Comparison of ENCODE assay signal across 14 cellular contexts in the genomic region with DNA sequence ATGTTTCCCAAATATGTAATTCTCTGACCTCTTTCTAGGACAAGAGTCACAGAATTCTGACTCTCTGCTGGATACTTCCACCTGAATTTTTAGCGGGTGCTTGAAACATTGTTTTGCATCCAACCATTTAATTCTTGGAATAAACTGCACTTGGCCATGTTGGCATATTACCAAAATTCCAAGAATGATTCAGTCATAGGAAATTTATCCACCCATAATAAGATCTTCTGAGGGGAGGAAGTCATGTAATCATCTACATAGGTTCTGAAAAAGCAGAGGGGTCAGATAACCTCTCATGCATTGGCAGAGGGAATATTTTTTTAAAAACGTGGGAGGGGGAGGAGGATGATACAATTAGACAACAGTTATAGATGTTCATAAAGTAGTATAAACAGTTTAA.
DNase-seq lines count a peak whose midpoint lies in the region; ATAC-seq and TF ChIP-seq lines count a peak whose summit lies in the region.
"Had no signal": no experiment of that assay in that cellular context is flagged by ENCODE, and none has a peak within 500 bp of the region (broad histone marks: within the 10 kb centered on the region; RNA-seq: fewer than 3 reads in every experiment).

No MANE protein-coding gene starts in this region.

- no peaks in the 10 kb centered on the region for H3K27me3 Mint-ChIP-seq in chondrocyte (ENCODE audit: low read depth)
- H3K27me3 Mint-ChIP-seq: activated naive CD8-positive, alpha-beta T cell treated with anti-CD3 and anti-CD28 coated beads, Interleukin-2, amount 50 U/mL, for 24 hours; CD4-positive, CD25-positive, alpha-beta regulatory T cell had no signal

- TF ChIP-seq CTCF in chondrocyte (IDR thresholded peaks at IDR 0.05): no peak

- H3K9me3 Mint-ChIP-seq in chondrocyte (ENCODE audit: low read depth): peaks cover under 1% of the 10 kb centered on the region
- H3K9me3 Mint-ChIP-seq: activated naive CD8-positive, alpha-beta T cell treated with anti-CD3 and anti-CD28 coated beads, Interleukin-2, amount 50 U/mL, for 24 hours had no signal

- no peak overlapping the region for H3K4me3 Mint-ChIP-seq in chondrocyte (ENCODE audit: unreplicated experiment)
- H3K4me3 Mint-ChIP-seq: activated naive CD8-positive, alpha-beta T cell treated with anti-CD3 and anti-CD28 coated beads, Interleukin-2, amount 50 U/mL, for 24 hours; CD4-positive, CD25-positive, alpha-beta regulatory T cell had no signal

- peaks cover 41% of the 10 kb centered on the region for H3K4me1 Mint-ChIP-seq in chondrocyte (ENCODE audit: low read depth)

- peaks cover 3% of the 10 kb centered on the region for H3K36me3 Mint-ChIP-seq in chondrocyte (ENCODE audit: low read depth)

- intact Hi-C loops in left colon (cut with DNase I, micrococcal nuclease): no loop called here

- peak overlapping the region; percentile 79 for H3K27ac Mint-ChIP-seq in chondrocyte (ENCODE audit: unreplicated experiment)
- H3K27ac Mint-ChIP-seq: activated naive CD8-positive, alpha-beta T cell treated with anti-CD3 and anti-CD28 coated beads, Interleukin-2, amount 50 U/mL, for 24 hours; CD4-positive, CD25-positive, alpha-beta regulatory T cell had no signal

- DNase-seq in AG08396 (ENCODE audit: low spot score) (peak; percentile 8), LHCN-M2 (ENCODE audit: low read depth) (peak; percentile 76), chondrocyte (ENCODE audit: low spot score) (no peak), lung microvascular endothelial cell (ENCODE audit: low read depth in 2 of 2) (peak; percentile 38 to 83), left colon (no peak), NCI-H1092 treated with DMSO at 0.1 percent for 48 hours (lab: John Stamatoyannopoulos, UW) (no peak), NOMO-1 (lab: John Stamatoyannopoulos, UW; ENCODE audit: unreplicated experiment in 2 of 2) (no peak)
- DNase-seq: activated CD4-positive, alpha-beta T cell treated with anti-CD3 and anti-CD28 coated beads, Interleukin-2, amount 50 U/mL, for 48 hours; activated naive CD8-positive, alpha-beta T cell treated with anti-CD3 and anti-CD28 coated beads, Interleukin-2, amount 50 U/mL, for 24 hours; CD4-positive, CD25-positive, alpha-beta regulatory T cell; foreskin melanocyte; NCI-H510A had no signal

- ATAC-seq in GM18502 (IDR thresholded peaks at IDR 0.05; ENCODE audit: poor library complexity, unreplicated experiment): no peak
- ATAC-seq in left colon: no peak
- ATAC-seq: activated naive CD8-positive, alpha-beta T cell treated with anti-CD3 and anti-CD28 coated beads, Interleukin-2, amount 50 U/mL, for 24 hours; K562 had no signal

Comparison
In these comparisons a context has a peak if more than half of its experiments do, and no peak if none do; other contexts are left out.
1. DNase-seq: peak in AG08396 (single experiment), LHCN-M2 (single experiment) and lung microvascular endothelial cell (2 of 2); none in chondrocyte (single experiment), left colon (0 of 2), NCI-H1092 treated with DMSO at 0.1 percent for 48 hours (single experiment) and NOMO-1 (0 of 2).